ENCODE assay signal across 14 cellular contexts in genomic region chr14:103073876-103074698, GRCh38. TPM values are rescaled to one million over a fixed set of nuclear protein-coding genes. Genes with fewer than 3 reads are reported as not detected.
DNase-seq lines count a peak whose midpoint lies in the region; ATAC-seq, FAIRE-seq and TF ChIP-seq lines count a peak whose summit lies in the region.
"Had no signal": no experiment of that assay in that cellular context is flagged by ENCODE, and none has a peak within 500 bp of the region (broad histone marks: within the 10 kb centered on the region; RNA-seq: fewer than 3 reads in every experiment).

No MANE protein-coding gene starts in this region.

- H3K27ac ChIP-seq in VCaP = peak overlapping the region; percentile 84; the same call in 1 of the 2 replicates
- peak overlapping the region; percentile 61 to 86 for H3K27ac ChIP-seq in right atrium auricular region
- peak overlapping the region in 15 of 21 experiments; percentile 7 to 90 (median 71) for H3K27ac ChIP-seq in skin epidermis

- POLR2A ChIA-PET in activated CD4-positive, alpha-beta memory T cell treated with anti-CD3 and anti-CD28 coated beads, Interleukin-2, amount 10 ng/mL, durations not matched to agents 7 days and 5 days (lab: Charles Lee) = no interaction called here

- no peak overlapping the region for H3K4me3 Mint-ChIP-seq in activated T-helper 17 cell treated with anti-CD3 and anti-CD28 coated beads, Interleukin-2, amount 50 U/mL, for 72 hours
- H3K4me3 Mint-ChIP-seq in activated CD4-positive, alpha-beta memory T cell treated with anti-CD3 and anti-CD28 coated beads, Interleukin-2, amount 10 ng/mL, durations not matched to agents 7 days and 5 days = no peak overlapping the region

- H3K36me3 Mint-ChIP-seq in activated T-helper 17 cell treated with anti-CD3 and anti-CD28 coated beads, Interleukin-2, amount 50 U/mL, for 72 hours (ENCODE audit: low read depth) = no peaks in the 10 kb centered on the region
- H3K36me3 Mint-ChIP-seq in activated CD4-positive, alpha-beta memory T cell treated with anti-CD3 and anti-CD28 coated beads, Interleukin-2, amount 10 ng/mL, durations not matched to agents 7 days and 5 days (ENCODE audit: low read depth) = no peaks in the 10 kb centered on the region

- TF ChIP-seq CTCF in VCaP (conservative IDR thresholded peaks at IDR 0.05) (no peak), right atrium auricular region (IDR thresholded peaks at IDR 0.05) (no peak)

- FAIRE-seq in GM12891 (lab: Jason Lieb, UNC) = peak; percentile 41
- FAIRE-seq: TTC549 had no signal

- ATAC-seq in activated T-helper 17 cell treated with anti-CD3 and anti-CD28 coated beads, Interleukin-2, amount 50 U/mL, for 72 hours (replicated peaks) = no peak

- CTCF ChIA-PET in activated CD4-positive, alpha-beta memory T cell treated with anti-CD3 and anti-CD28 coated beads, Interleukin-2, amount 10 ng/mL, durations not matched to agents 7 days and 5 days (lab: Charles Lee) = interaction anchor here (1.1 to 1.6 kb wide), 4 partner anchors 8 to 379 kb away, joined by 3 to 7 read pairs (median 4); no protein-coding TSS in a partner anchor

- H3K27me3 ChIP-seq in right atrium auricular region = no peaks in the 10 kb centered on the region
- H3K27me3 ChIP-seq: vagina had no signal

- no peak overlapping the region for H3K27ac Mint-ChIP-seq in activated T-helper 17 cell treated with anti-CD3 and anti-CD28 coated beads, Interleukin-2, amount 50 U/mL, for 72 hours
- no peak overlapping the region for H3K27ac Mint-ChIP-seq in activated CD4-positive, alpha-beta memory T cell treated with anti-CD3 and anti-CD28 coated beads, Interleukin-2, amount 10 ng/mL, durations not matched to agents 7 days and 5 days

- peaks cover 0 to 22% of the 10 kb centered on the region in 2 donors for H3K4me1 ChIP-seq in right atrium auricular region

- no peak for DNase-seq in GM12891 (ENCODE audit: insufficient read length, low spot score)
- DNase-seq in right atrium auricular region (ENCODE audit: low spot score) = no peak
- no peak for DNase-seq in NCI-H1105 treated with DMSO at 0.1 percent for 48 hours (lab: John Stamatoyannopoulos, UW)
- no peak for DNase-seq in activated CD4-positive, alpha-beta memory T cell treated with anti-CD3 and anti-CD28 coated beads, Interleukin-2, amount 10 ng/mL, durations not matched to agents 7 days and 5 days
- DNase-seq: activated T-cell treated with anti-CD3 and anti-CD28 coated beads for 4 hours, NCI-H187 had no signal

- H3K9me3 Mint-ChIP-seq in activated T-helper 17 cell treated with anti-CD3 and anti-CD28 coated beads, Interleukin-2, amount 50 U/mL, for 72 hours = no peaks in the 10 kb centered on the region
- no peaks in the 10 kb centered on the region for H3K9me3 Mint-ChIP-seq in activated CD4-positive, alpha-beta memory T cell treated with anti-CD3 and anti-CD28 coated beads, Interleukin-2, amount 10 ng/mL, durations not matched to agents 7 days and 5 days

- no peaks in the 10 kb centered on the region for H3K27me3 Mint-ChIP-seq in activated T-helper 17 cell treated with anti-CD3 and anti-CD28 coated beads, Interleukin-2, amount 50 U/mL, for 72 hours
- H3K27me3 Mint-ChIP-seq in activated CD4-positive, alpha-beta memory T cell treated with anti-CD3 and anti-CD28 coated beads, Interleukin-2, amount 10 ng/mL, durations not matched to agents 7 days and 5 days = peaks cover 5% of the 10 kb centered on the region

- no peaks in the 10 kb centered on the region for H3K4me1 Mint-ChIP-seq in activated T-helper 17 cell treated with anti-CD3 and anti-CD28 coated beads, Interleukin-2, amount 50 U/mL, for 72 hours
- peaks cover 4% of the 10 kb centered on the region for H3K4me1 Mint-ChIP-seq in activated CD4-positive, alpha-beta memory T cell treated with anti-CD3 and anti-CD28 coated beads, Interleukin-2, amount 10 ng/mL, durations not matched to agents 7 days and 5 days

- H3K9me3 ChIP-seq in right atrium auricular region = no peaks in the 10 kb centered on the region
- H3K9me3 ChIP-seq: vagina had no signal

- H3K36me3 ChIP-seq in right atrium auricular region = no peaks in the 10 kb centered on the region
- H3K36me3 ChIP-seq: vagina had no signal

- H3K4me3 ChIP-seq in right atrium auricular region (no peak overlapping the region), skin epidermis (no peak overlapping the region)

- TF ChIP-seq POLR2A in GM12891 (IDR thresholded peaks at IDR 0.05; ENCODE audit: low read depth, low read length) = no peak

TF ChIP-seq in GM12891, 5 proteins besides CTCF, POLR2A, EP300 and RAD21:
- TF ChIP-seq TAF1 (IDR thresholded peaks at IDR 0.05; ENCODE audit: low read depth, low read length) (no peak), PAX5 (IDR thresholded peaks at IDR 0.05; ENCODE audit: insufficient read depth, low read length, severe bottlenecking) (peak; percentile 80)

RNA-seq across cellular contexts. Expression of gene LBHD2, which starts 9.9 kb away (rescaled TPM):
- not detected for polyA plus RNA-seq in GM12891 (2012; ENCODE audit: low read depth, missing spikeins)
- not detected for total RNA-seq in right atrium auricular region
- not detected for total RNA-seq in activated T-helper 17 cell treated with anti-CD3 and anti-CD28 coated beads, Interleukin-2, amount 50 U/mL, for 72 hours
- total RNA-seq in activated CD4-positive, alpha-beta memory T cell treated with anti-CD3 and anti-CD28 coated beads, Interleukin-2, amount 10 ng/mL, durations not matched to agents 7 days and 5 days = not detected
- total RNA-seq: bronchial epithelial cell, Daoy, lower leg skin, vagina had no signal

RNA-seq across cellular contexts. Expression of gene CDC42BPB, which starts 16.7 kb away (rescaled TPM):
- polyA plus RNA-seq in GM12891 (2012; ENCODE audit: low read depth, missing spikeins) = 11.6 TPM
- 10 to 100 TPM; 68.0 to 83.4 TPM for total RNA-seq in right atrium auricular region
- 1 to 10 TPM; 7.2 to 7.3 TPM for total RNA-seq in activated T-helper 17 cell treated with anti-CD3 and anti-CD28 coated beads, Interleukin-2, amount 50 U/mL, for 72 hours
- under 1 TPM; 0.78 to 0.81 TPM for total RNA-seq in activated CD4-positive, alpha-beta memory T cell treated with anti-CD3 and anti-CD28 coated beads, Interleukin-2, amount 10 ng/mL, durations not matched to agents 7 days and 5 days

RNA-seq across cellular contexts. Expression of gene EXOC3L4, which starts 20.4 kb away (rescaled TPM):
- polyA plus RNA-seq in GM12891 (2012; ENCODE audit: low read depth, missing spikeins) = not detected
- under 1 TPM in 1 of 2 donors, not detected in 1; 0.37 TPM for total RNA-seq in right atrium auricular region
- not detected for total RNA-seq in activated T-helper 17 cell treated with anti-CD3 and anti-CD28 coated beads, Interleukin-2, amount 50 U/mL, for 72 hours
- total RNA-seq in activated CD4-positive, alpha-beta memory T cell treated with anti-CD3 and anti-CD28 coated beads, Interleukin-2, amount 10 ng/mL, durations not matched to agents 7 days and 5 days = not detected
- total RNA-seq: bronchial epithelial cell had no signal

RNA-seq across cellular contexts. Expression of gene TNFAIP2, which starts 49.2 kb away (rescaled TPM):
- 68.7 TPM for polyA plus RNA-seq in GM12891 (2012; ENCODE audit: low read depth, missing spikeins)
- total RNA-seq in right atrium auricular region = 10 to 100 TPM; 24.5 to 32.2 TPM
- total RNA-seq in activated T-helper 17 cell treated with anti-CD3 and anti-CD28 coated beads, Interleukin-2, amount 50 U/mL, for 72 hours = 1 to 10 TPM; 3.0 to 4.0 TPM
- total RNA-seq in activated CD4-positive, alpha-beta memory T cell treated with anti-CD3 and anti-CD28 coated beads, Interleukin-2, amount 10 ng/mL, durations not matched to agents 7 days and 5 days = under 1 TPM; 0.20 to 0.50 TPM

Comparison
In these comparisons a context has a peak if more than half of its experiments do, and no peak if none do; other contexts are left out.
1. RNA of gene CDC42BPB, which starts 16.7 kb away (total RNA-seq): 68.0 to 83.4 TPM in right atrium auricular region; 7.2 to 7.3 TPM in activated T-helper 17 cell treated with anti-CD3 and anti-CD28 coated beads, Interleukin-2, amount 50 U/mL, for 72 hours and 0.78 to 0.81 TPM in activated CD4-positive, alpha-beta memory T cell treated with anti-CD3 and anti-CD28 coated beads, Interleukin-2, amount 10 ng/mL, durations not matched to agents 7 days and 5 days; every median in the first group is over 4 times any median in the second.
2. Peak in every context shown above with its lines, with median percentiles within 50 percentile points of each other: H3K27ac ChIP-seq.